Comparison of ENCODE assay signal across 1 cellular context in genomic region chr1:40389871-40390560, GRCh38.
TF ChIP-seq lines count a peak whose summit lies in the region.

No MANE protein-coding gene starts in this region.

TF ChIP-seq in HepG2, 621 proteins besides CTCF, POLR2A, EP300 and RAD21 (continued from another document and continues in another):
- TF ChIP-seq KIAA2018 (CRISPR knock-in tag; IDR thresholded peaks at IDR 0.05; ENCODE audit: borderline replicate concordance), result no peak
- TF ChIP-seq GABPA (IDR thresholded peaks at IDR 0.05; ENCODE audit: low read depth, low read length), result no peak
- 0 out of 2 replicates have a peak, but pooled peaks have one; percentile 28 for TF ChIP-seq GABPA (CRISPR knock-in tag; IDR thresholded peaks at IDR 0.05; ENCODE audit: low read depth)
- TF ChIP-seq ZNF530 (CRISPR knock-in tag; IDR thresholded peaks at IDR 0.05; ENCODE audit: low read depth), result no peak
- no peak for TF ChIP-seq POLR2AphosphoS5 (IDR thresholded peaks at IDR 0.05; ENCODE audit: low read depth, low read length)
- TF ChIP-seq TRIM22 (IDR thresholded peaks at IDR 0.05), result no peak
- TF ChIP-seq USF2 (IDR thresholded peaks at IDR 0.05; ENCODE audit: low read depth, low read length), result no peak
- TF ChIP-seq USF2 (CRISPR knock-in tag; IDR thresholded peaks at IDR 0.05; ENCODE audit: borderline replicate concordance), result no peak
- TF ChIP-seq HCFC1 (IDR thresholded peaks at IDR 0.05; ENCODE audit: low read depth, low read length), result no peak
- no peak for TF ChIP-seq ZFP36L2 (CRISPR knock-in tag; IDR thresholded peaks at IDR 0.05)
- no peak for TF ChIP-seq SMAD3 (CRISPR knock-in tag; IDR thresholded peaks at IDR 0.05)
- TF ChIP-seq MAFK (conservative IDR thresholded peaks at IDR 0.05 in 1 of 2, IDR thresholded peaks at IDR 0.05 in 1 of 2; ENCODE audit: low read length in 2 of 2), result no peak
- TF ChIP-seq SNAPC5 (CRISPR knock-in tag; IDR thresholded peaks at IDR 0.05; ENCODE audit: borderline replicate concordance), result no peak
- no peak for TF ChIP-seq MLLT10 (CRISPR knock-in tag; IDR thresholded peaks at IDR 0.05)
- no peak for TF ChIP-seq ZNF761 (CRISPR knock-in tag; conservative IDR thresholded peaks at IDR 0.05)
- TF ChIP-seq SATB2 (CRISPR knock-in tag; IDR thresholded peaks at IDR 0.05), result no peak
- TF ChIP-seq CENPBD1 (CRISPR knock-in tag; IDR thresholded peaks at IDR 0.05; ENCODE audit: borderline replicate concordance, low read depth), result no peak
- TF ChIP-seq SP4 (CRISPR knock-in tag; IDR thresholded peaks at IDR 0.05), result no peak
- no peak for TF ChIP-seq ZNF879 (CRISPR knock-in tag; IDR thresholded peaks at IDR 0.05)
- no peak for TF ChIP-seq ZNF629 (CRISPR knock-in tag; conservative IDR thresholded peaks at IDR 0.05)
- no peak for TF ChIP-seq ZNF691 (CRISPR knock-in tag; IDR thresholded peaks at IDR 0.05; ENCODE audit: borderline replicate concordance, low read depth)
- no peak for TF ChIP-seq KDM1A (CRISPR knock-in tag; IDR thresholded peaks at IDR 0.05)
- TF ChIP-seq ZNF709 (CRISPR knock-in tag; IDR thresholded peaks at IDR 0.05), result no peak
- TF ChIP-seq ZNF101 (CRISPR knock-in tag; IDR thresholded peaks at IDR 0.05; ENCODE audit: borderline replicate concordance, low read depth), result no peak
- TF ChIP-seq AKAP8 (CRISPR knock-in tag; IDR thresholded peaks at IDR 0.05), result no peak
- no peak for TF ChIP-seq ZNF567 (CRISPR knock-in tag; IDR thresholded peaks at IDR 0.05; ENCODE audit: borderline replicate concordance)
- TF ChIP-seq FOXJ3 (CRISPR knock-in tag; IDR thresholded peaks at IDR 0.05; ENCODE audit: borderline replicate concordance), result peak; percentile 87
- TF ChIP-seq HDAC1 (CRISPR knock-in tag; IDR thresholded peaks at IDR 0.05), result 0 out of 2 replicates have a peak, but pooled peaks have one; percentile 40
- no peak for TF ChIP-seq ZNF781 (CRISPR knock-in tag; IDR thresholded peaks at IDR 0.05; ENCODE audit: borderline replicate concordance, not compliant biosample characterization)
- no peak for TF ChIP-seq ZNF329 (CRISPR knock-in tag; IDR thresholded peaks at IDR 0.05; ENCODE audit: low read depth)
- 0 out of 2 replicates have a peak, but pooled peaks have one; percentile 4 for TF ChIP-seq SSRP1 (CRISPR knock-in tag; IDR thresholded peaks at IDR 0.05)
- TF ChIP-seq ZNF615 (CRISPR knock-in tag; IDR thresholded peaks at IDR 0.05; ENCODE audit: borderline replicate concordance), result no peak
- no peak for TF ChIP-seq SOX6 (IDR thresholded peaks at IDR 0.05)
- TF ChIP-seq SOX6 (CRISPR knock-in tag; IDR thresholded peaks at IDR 0.05), result peak; percentile 93
- TF ChIP-seq JUN (CRISPR knock-in tag; IDR thresholded peaks at IDR 0.05), result no peak
- no peak for TF ChIP-seq ZNF260 (CRISPR knock-in tag; IDR thresholded peaks at IDR 0.05; ENCODE audit: borderline replicate concordance, low read depth)
- TF ChIP-seq ZNF414 (CRISPR knock-in tag; IDR thresholded peaks at IDR 0.05), result no peak
- no peak for TF ChIP-seq MATR3 (CRISPR knock-in tag; IDR thresholded peaks at IDR 0.05)
- peak; percentile 82 for TF ChIP-seq BCL6 (CRISPR knock-in tag; IDR thresholded peaks at IDR 0.05)
- TF ChIP-seq NKX3-1 (CRISPR knock-in tag; IDR thresholded peaks at IDR 0.05), result no peak
- TF ChIP-seq SRSF4 (IDR thresholded peaks at IDR 0.05; ENCODE audit: low read depth, low read length, poor library complexity, severe bottlenecking), result no peak
- no peak for TF ChIP-seq ZNF839 (CRISPR knock-in tag; IDR thresholded peaks at IDR 0.05; ENCODE audit: borderline replicate concordance)
- no peak for TF ChIP-seq PLSCR1 (CRISPR knock-in tag; IDR thresholded peaks at IDR 0.05; ENCODE audit: borderline replicate concordance)
- TF ChIP-seq GRHL1 (CRISPR knock-in tag; conservative IDR thresholded peaks at IDR 0.05), result no peak
- TF ChIP-seq SPEN (CRISPR knock-in tag; IDR thresholded peaks at IDR 0.05; ENCODE audit: low read depth), result no peak
- peak; percentile 69; the same call in 1 of the 2 replicates for TF ChIP-seq ZNF580 (CRISPR knock-in tag; IDR thresholded peaks at IDR 0.05; ENCODE audit: borderline replicate concordance, low read depth)
- TF ChIP-seq TFAP4 (IDR thresholded peaks at IDR 0.05; ENCODE audit: borderline replicate concordance, low read depth), result peak; percentile 50; the same call in 1 of the 2 replicates
